In genomic region chr2:241844066-241844728, GRCh38 we compare ENCODE assay signal across 1 cellular context.
A peak's percentile ranks its signal among the peaks of the same experiment; 100 is the strongest.
TF ChIP-seq lines count a peak whose summit lies in the region.

No MANE protein-coding gene starts in this region.

TF ChIP-seq in K562, 482 proteins besides CTCF, POLR2A, EP300 and RAD21 (continued from another document and continues in another):
- peak in 2 of 3 experiments; percentile 28 to 50 for TF ChIP-seq YY1 (IDR thresholded peaks at IDR 0.05; ENCODE audit: borderline replicate concordance in 1 of 3, control insufficient read depth in 1 of 3, extremely low read depth in 1 of 3, insufficient read depth in 3 of 3, insufficient read length in 1 of 3, insufficient replicate concordance in 2 of 3, low read depth in 1 of 3, low read length in 2 of 3)
- no peak for TF ChIP-seq HNRNPK (IDR thresholded peaks at IDR 0.05; ENCODE audit: low read depth, low read length, poor library complexity, severe bottlenecking)
- TF ChIP-seq CTBP1 (IDR thresholded peaks at IDR 0.05; ENCODE audit: borderline replicate concordance), result peak; percentile 71; the same call in 1 of the 2 replicates
- TF ChIP-seq ZNF175 (CRISPR knock-in tag; IDR thresholded peaks at IDR 0.05; ENCODE audit: low read depth), result no peak
- 0 out of 2 replicates have a peak, but pooled peaks have one; percentile 48 for TF ChIP-seq ETS1 (conservative IDR thresholded peaks at IDR 0.05; ENCODE audit: control insufficient read depth, low read depth, low read length)
- TF ChIP-seq E2F3 (CRISPR knock-in tag; IDR thresholded peaks at IDR 0.05), result 0 out of 2 replicates have a peak, but pooled peaks have one; percentile 19
- TF ChIP-seq RB1 (IDR thresholded peaks at IDR 0.05; ENCODE audit: low read depth), result peak; percentile 85
- peak; percentile 91 for TF ChIP-seq FOSL1 (tag; conservative IDR thresholded peaks at IDR 0.05)
- TF ChIP-seq CXXC5 (CRISPR knock-in tag; IDR thresholded peaks at IDR 0.05), result peak; percentile 86
- 0 out of 2 replicates have a peak, but pooled peaks have one; percentile 19 for TF ChIP-seq GABPA (tag; conservative IDR thresholded peaks at IDR 0.05; ENCODE audit: low read depth)
- peak; percentile 49; the same call in 1 of the 2 replicates for TF ChIP-seq MYC (IDR thresholded peaks at IDR 0.05; ENCODE audit: low read depth, low read length)
- TF ChIP-seq MYC (CRISPR knock-in tag; IDR thresholded peaks at IDR 0.05; ENCODE audit: borderline replicate concordance, low read depth), result no peak
- TF ChIP-seq ZNF280A (IDR thresholded peaks at IDR 0.05; ENCODE audit: low read depth, partially characterized antibody), result no peak
- no peak for TF ChIP-seq PRMT5 (CRISPR knock-in tag; IDR thresholded peaks at IDR 0.05)
- TF ChIP-seq SMARCE1 (IDR thresholded peaks at IDR 0.05), result peak; percentile 54; the same call in 1 of the 2 replicates
- TF ChIP-seq CBX3 (IDR thresholded peaks at IDR 0.05; ENCODE audit: borderline replicate concordance in 1 of 2, low read length in 2 of 2), result peak in 1 of 2 experiments; percentile 28; a peak in 1 of 3 replicates
- TF ChIP-seq NEUROD1 (IDR thresholded peaks at IDR 0.05; ENCODE audit: borderline replicate concordance, low read depth, low read length, partially characterized antibody), result peak; percentile 17
- peak; percentile 99 for TF ChIP-seq KLF1 (tag; IDR thresholded peaks at IDR 0.05)
- no peak for TF ChIP-seq ZNF75A (CRISPR knock-in tag; IDR thresholded peaks at IDR 0.05)
- no peak for TF ChIP-seq ATF3 (IDR thresholded peaks at IDR 0.05)
- TF ChIP-seq ATF3 (CRISPR knock-in tag; conservative IDR thresholded peaks at IDR 0.05), result peak; percentile 72; the same call in 1 of the 2 replicates
- no peak for TF ChIP-seq MEF2D (tag; conservative IDR thresholded peaks at IDR 0.05; ENCODE audit: low read depth)
- TF ChIP-seq E2F4 (CRISPR knock-in tag; IDR thresholded peaks at IDR 0.05; ENCODE audit: low read depth), result no peak
- TF ChIP-seq TAF15 (IDR thresholded peaks at IDR 0.05; ENCODE audit: low read depth, low read length), result no peak
- peak; percentile 95 for TF ChIP-seq CCNT2 (IDR thresholded peaks at IDR 0.05; ENCODE audit: borderline replicate concordance, extremely low read depth, insufficient read length, low read depth, low read length)
- TF ChIP-seq FOXJ3 (CRISPR knock-in tag; IDR thresholded peaks at IDR 0.05), result no peak
- peak; percentile 50; the same call in 1 of the 2 replicates for TF ChIP-seq PHF8 (IDR thresholded peaks at IDR 0.05; ENCODE audit: borderline replicate concordance, low read length)
- peak; percentile 83 for TF ChIP-seq ZFX (CRISPR knock-in tag; IDR thresholded peaks at IDR 0.05)
- TF ChIP-seq NR4A1 (CRISPR knock-in tag; IDR thresholded peaks at IDR 0.05), result no peak
- TF ChIP-seq NR4A1 (tag; IDR thresholded peaks at IDR 0.05), result no peak
- TF ChIP-seq L3MBTL2 (IDR thresholded peaks at IDR 0.05), result peak; percentile 78
- no peak for TF ChIP-seq TFAM (CRISPR knock-in tag; conservative IDR thresholded peaks at IDR 0.05)
- TF ChIP-seq JUN (IDR thresholded peaks at IDR 0.05; ENCODE audit: borderline replicate concordance, low read depth, low read length), result peak; percentile 42; the same call in 1 of the 2 replicates
- TF ChIP-seq JUN (CRISPR knock-in tag; IDR thresholded peaks at IDR 0.05; ENCODE audit: borderline replicate concordance), result no peak
- peak; percentile 93 for TF ChIP-seq SMAD4 (CRISPR knock-in tag; conservative IDR thresholded peaks at IDR 0.05)
- TF ChIP-seq NFE2 (IDR thresholded peaks at IDR 0.05; ENCODE audit: low read depth), result peak; percentile 20; the same call in 1 of the 2 replicates
- no peak for TF ChIP-seq CCAR2 (IDR thresholded peaks at IDR 0.05; ENCODE audit: low read depth, low read length)
- peak; percentile 44; the same call in 1 of the 2 replicates for TF ChIP-seq BCOR (IDR thresholded peaks at IDR 0.05)
- no peak for TF ChIP-seq MLX (CRISPR knock-in tag; conservative IDR thresholded peaks at IDR 0.05)
- TF ChIP-seq ZNF551 (CRISPR knock-in tag; IDR thresholded peaks at IDR 0.05), result no peak
- TF ChIP-seq RBFOX2 (IDR thresholded peaks at IDR 0.05; ENCODE audit: low read depth, low read length), result peak; percentile 73
- TF ChIP-seq NONO (IDR thresholded peaks at IDR 0.05; ENCODE audit: low read depth in 2 of 2, low read length in 1 of 2), result peak in 1 of 2 experiments; percentile 69; a peak in 1 of 4 replicates
- peak; percentile 69 for TF ChIP-seq JUND (IDR thresholded peaks at IDR 0.05; ENCODE audit: borderline replicate concordance, low read depth, low read length)
- peak; percentile 63; the same call in 1 of the 3 replicates for TF ChIP-seq JUND (tag; IDR thresholded peaks at IDR 0.05; ENCODE audit: borderline replicate concordance, low read depth, low read length)
- 0 out of 2 replicates have a peak, but pooled peaks have one; percentile 34 for TF ChIP-seq SUPT5H (IDR thresholded peaks at IDR 0.05)
- no peak for TF ChIP-seq GTF2B (IDR thresholded peaks at IDR 0.05; ENCODE audit: extremely low read depth, insufficient read length)
- TF ChIP-seq ZBTB7A (IDR thresholded peaks at IDR 0.05; ENCODE audit: borderline replicate concordance, control insufficient read depth, low read depth, low read length), result peak; percentile 88; the same call in 1 of the 2 replicates
- TF ChIP-seq BRF2 (IDR thresholded peaks at IDR 0.05; ENCODE audit: borderline replicate concordance, insufficient read depth, insufficient read length), result no peak
- TF ChIP-seq SP2 (IDR thresholded peaks at IDR 0.05; ENCODE audit: extremely low read depth, low read depth, low read length, poor library complexity, severe bottlenecking), result no peak
- peak in 1 of 2 experiments; percentile 69; a peak in 1 of 4 replicates for TF ChIP-seq ZNF639 (CRISPR knock-in tag; conservative IDR thresholded peaks at IDR 0.05 in 1 of 2, IDR thresholded peaks at IDR 0.05 in 1 of 2)
- TF ChIP-seq ATF1 (CRISPR knock-in tag; IDR thresholded peaks at IDR 0.05), result no peak
- peak; percentile 43; the same call in 1 of the 2 replicates for TF ChIP-seq ATF1 (tag; IDR thresholded peaks at IDR 0.05)
- TF ChIP-seq CREM (IDR thresholded peaks at IDR 0.05; ENCODE audit: low read depth), result 0 out of 2 replicates have a peak, but pooled peaks have one; percentile 15
- TF ChIP-seq ZBTB12 (CRISPR knock-in tag; IDR thresholded peaks at IDR 0.05), result no peak
- 0 out of 2 replicates have a peak, but pooled peaks have one; percentile 8 for TF ChIP-seq MAFK (IDR thresholded peaks at IDR 0.05; ENCODE audit: low read length)
- TF ChIP-seq POLR2G (IDR thresholded peaks at IDR 0.05; ENCODE audit: low read depth, low read length), result peak; percentile 84
- 0 out of 2 replicates have a peak, but pooled peaks have one; percentile 60 for TF ChIP-seq ZBTB1 (CRISPR knock-in tag; IDR thresholded peaks at IDR 0.05; ENCODE audit: borderline replicate concordance, low read depth)
